ENCODE assay signal across 25 cellular contexts in the genomic region with DNA sequence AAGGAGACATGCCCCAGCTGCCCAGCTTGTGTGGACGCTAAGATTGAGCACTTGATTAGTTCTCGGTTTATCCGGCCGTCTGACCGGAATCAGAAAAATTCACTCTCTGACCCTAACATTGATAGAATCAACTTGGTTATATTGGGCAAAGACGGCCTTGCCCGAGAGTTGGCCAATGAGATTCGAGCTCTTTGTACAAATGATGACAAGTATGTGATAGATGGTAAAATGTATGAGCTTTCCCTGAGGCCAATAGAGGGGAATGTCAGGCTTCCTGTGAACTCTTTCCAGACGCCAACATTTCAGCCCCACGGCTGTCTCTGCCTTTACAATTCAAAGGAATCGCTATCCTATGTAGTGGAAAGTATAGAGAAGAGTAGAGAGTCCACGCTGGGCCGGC.
"Had no signal": no experiment of that assay in that cellular context is flagged by ENCODE, and none has a peak within 500 bp of the region (broad histone marks: within the 10 kb centered on the region; RNA-seq: fewer than 3 reads in every experiment).

No MANE protein-coding gene starts in this region.

- H3K4me3 ChIP-seq: coronary artery, dorsolateral prefrontal cortex, esophagus muscularis mucosa, hepatocyte, lung, neural progenitor cell, pancreas, smooth muscle cell, suprapubic skin, thyroid gland, upper lobe of left lung, uterus had no signal

- H2AFZ ChIP-seq: hepatocyte, neural progenitor cell had no signal

- H3K4me2 ChIP-seq: hepatocyte, neural progenitor cell, smooth muscle cell had no signal

- H3K9ac ChIP-seq: neural progenitor cell had no signal

- H3K4me3 Mint-ChIP-seq: naive thymus-derived CD4-positive, alpha-beta T cell; neural progenitor cell; stimulated activated effector memory CD8-positive, alpha-beta T cell treated with anti-CD3 and anti-CD28 coated beads, Interleukin-12 subunit alpha, Interleukin-12 subunit beta, amount 100 ng/mL, for 72 hours had no signal

- H3K27me3 ChIP-seq: dorsolateral prefrontal cortex, esophagus muscularis mucosa, hepatocyte, neural progenitor cell, pancreas, suprapubic skin, thyroid gland, upper lobe of left lung, uterus had no signal

- ATAC-seq: left colon; left ventricle myocardium superior; naive thymus-derived CD4-positive, alpha-beta T cell; pancreas; right cardiac atrium; stimulated activated effector memory CD8-positive, alpha-beta T cell treated with anti-CD3 and anti-CD28 coated beads, Interleukin-12 subunit alpha, Interleukin-12 subunit beta, amount 100 ng/mL, for 72 hours; stimulated activated naive CD8-positive, alpha-beta T cell treated with anti-CD3 and anti-CD28 coated beads, Interleukin-15, Interleukin-2, amounts not matched to agents 100 U/mL and 50 U/mL, for 24 hours had no signal

- H3K27ac Mint-ChIP-seq: naive thymus-derived CD4-positive, alpha-beta T cell; neural progenitor cell; progenitor cell of endocrine pancreas; stimulated activated effector memory CD8-positive, alpha-beta T cell treated with anti-CD3 and anti-CD28 coated beads, Interleukin-12 subunit alpha, Interleukin-12 subunit beta, amount 100 ng/mL, for 72 hours had no signal

- H3K9me3 Mint-ChIP-seq: naive thymus-derived CD4-positive, alpha-beta T cell; neural progenitor cell; stimulated activated effector memory CD8-positive, alpha-beta T cell treated with anti-CD3 and anti-CD28 coated beads, Interleukin-12 subunit alpha, Interleukin-12 subunit beta, amount 100 ng/mL, for 72 hours had no signal

- DNase-seq: dorsolateral prefrontal cortex; effector CD8-positive, alpha-beta T cell; left colon; left ventricle myocardium superior; mesenchymal stem cell; naive thymus-derived CD4-positive, alpha-beta T cell; nucleus accumbens; pancreas; right cardiac atrium; stimulated activated CD4-positive, alpha-beta T cell treated with anti-CD3 and anti-CD28 coated beads, Interleukin-4, amount 100 ng/mL, for 1 hour; stimulated activated CD8-positive, alpha-beta memory T cell treated with anti-CD3 and anti-CD28 coated beads, Interleukin-4, amount 100 ng/mL, for 48 hours; stimulated activated naive CD8-positive, alpha-beta T cell treated with anti-CD3 and anti-CD28 coated beads, Interleukin-15, Interleukin-2, amounts not matched to agents 100 U/mL and 50 U/mL, for 24 hours; thyroid gland; upper lobe of left lung; uterus had no signal

- H3K27me3 Mint-ChIP-seq: naive thymus-derived CD4-positive, alpha-beta T cell; progenitor cell of endocrine pancreas had no signal

- H3K4me1 ChIP-seq: neural progenitor cell had no signal

- H3K27ac ChIP-seq: coronary artery, epithelial cell of prostate, esophagus muscularis mucosa, hepatocyte, neural progenitor cell, pancreas, suprapubic skin, thyroid gland, upper lobe of left lung, uterus had no signal

- H3K9me3 ChIP-seq: esophagus muscularis mucosa, pancreas, suprapubic skin, thyroid gland, upper lobe of left lung, uterus had no signal

- H3K36me3 ChIP-seq: neural progenitor cell, uterus had no signal
